ENCODE assay signal across 13 cellular contexts in the genomic region with DNA sequence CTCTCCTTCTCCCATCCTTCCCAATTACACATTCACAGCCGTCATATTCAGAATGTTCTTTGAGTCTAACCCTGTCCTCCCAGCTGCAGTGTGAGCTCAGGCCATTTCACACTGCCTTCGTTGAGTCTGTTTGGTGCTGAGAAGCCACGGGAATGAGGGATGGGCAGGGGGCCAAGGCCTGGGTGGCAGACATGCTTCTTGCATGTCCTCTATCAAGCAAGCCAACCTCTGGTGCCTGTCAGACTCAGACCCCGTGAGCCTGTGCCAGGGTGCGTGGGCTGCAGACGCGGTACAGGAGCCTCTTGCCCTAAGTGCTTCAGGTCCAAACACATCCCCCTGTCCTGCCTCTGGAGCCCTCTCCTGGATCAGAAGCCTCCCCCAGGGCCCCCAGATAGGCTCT. TPM values are rescaled to one million over a fixed set of nuclear protein-coding genes. Genes with fewer than 3 reads are reported as not detected.
DNase-seq lines count a peak whose midpoint lies in the region; ATAC-seq and TF ChIP-seq lines count a peak whose summit lies in the region.
"Had no signal": no experiment of that assay in that cellular context is flagged by ENCODE, and none has a peak within 500 bp of the region (broad histone marks: within the 10 kb centered on the region; RNA-seq: fewer than 3 reads in every experiment).

No MANE protein-coding gene starts in this region.

- H3K27me3 ChIP-seq in heart right ventricle = no peaks in the 10 kb centered on the region
- no peaks in the 10 kb centered on the region for H3K27me3 ChIP-seq in vagina
- H3K27me3 ChIP-seq: esophagus squamous epithelium had no signal

- intact Hi-C loops in heart right ventricle (cut with DNase I) = no loop called here
- intact Hi-C loops in vagina (cut with DNase I) = no loop called here

- 44 to 53% methylated on average over 7 of the region's 7 CpGs for WGBS in heart right ventricle, 2 donors

- H3K9me3 ChIP-seq in heart right ventricle = no peaks in the 10 kb centered on the region
- no peaks in the 10 kb centered on the region for H3K9me3 ChIP-seq in vagina
- H3K9me3 ChIP-seq: esophagus squamous epithelium had no signal

- H3K4me1 ChIP-seq in heart right ventricle = peaks cover 4 to 25% (median 16%) of the 10 kb centered on the region in 9 donors
- peaks cover 13% of the 10 kb centered on the region for H3K4me1 ChIP-seq in vagina

- H3K27ac ChIP-seq in heart right ventricle (peak overlapping the region in 9 of 10 donors; percentile 37 to 79 (median 56)), vagina (no peak overlapping the region)

- TF ChIP-seq POLR2A in vagina (IDR thresholded peaks at IDR 0.05) = no peak

- peak; percentile 40 for DNase-seq in EL
- peak; percentile 51 for DNase-seq in astrocyte of the spinal cord (ENCODE audit: low read depth, low spot score)
- DNase-seq in heart right ventricle = peak; percentile 60 to 74
- peak; percentile 62 for DNase-seq in retinal pigment epithelial cell (ENCODE audit: low read depth)
- DNase-seq in cortex of kidney (lab: John Stamatoyannopoulos, UW) = no peak
- DNase-seq in vagina (ENCODE audit: extremely low spot score in 2 of 2) = no peak
- DNase-seq in GDM1 (lab: John Stamatoyannopoulos, UW) = no peak
- DNase-seq: activated CD8-positive, alpha-beta T cell treated with anti-CD3 and anti-CD28 coated beads, Interleukin-2, amount 10 ng/mL, durations not matched to agents 7 days and 5 days; activated naive CD4-positive, alpha-beta T cell treated with Interleukin-2 at 50 U/mL for 16 hours; esophagus squamous epithelium; GF-D8; NCI-H2171 treated with DMSO at 0.1 percent for 48 hours had no signal

- TF ChIP-seq CTCF in astrocyte of the spinal cord (IDR thresholded peaks at IDR 0.05; ENCODE audit: low read depth, low read length) = no peak
- TF ChIP-seq CTCF in heart right ventricle (IDR thresholded peaks at IDR 0.05) = no peak
- TF ChIP-seq CTCF in retinal pigment epithelial cell (conservative IDR thresholded peaks at IDR 0.05; ENCODE audit: low read depth, low read length) = no peak
- TF ChIP-seq CTCF in vagina (IDR thresholded peaks at IDR 0.05) = no peak

- in situ Hi-C loops in astrocyte of the spinal cord (cut with HindIII; ENCODE audit: low sequenced_read_pairs) = no loop called here

- H3K36me3 ChIP-seq in heart right ventricle (no peaks in the 10 kb centered on the region), vagina (no peaks in the 10 kb centered on the region)
- H3K36me3 ChIP-seq: esophagus squamous epithelium had no signal

- ATAC-seq in heart right ventricle (peak; percentile 49 to 82 (median 72)), GM21723 (IDR thresholded peaks at IDR 0.05; ENCODE audit: unreplicated experiment) (no peak)
- ATAC-seq: activated CD8-positive, alpha-beta T cell treated with anti-CD3 and anti-CD28 coated beads, Interleukin-2, amount 10 ng/mL, durations not matched to agents 7 days and 5 days had no signal

- H3K4me3 ChIP-seq in astrocyte of the spinal cord (ENCODE audit: low read depth, low read length) (no peak overlapping the region), heart right ventricle (no peak overlapping the region), retinal pigment epithelial cell (ENCODE audit: low read length) (no peak overlapping the region), vagina (no peak overlapping the region)
- H3K4me3 ChIP-seq: esophagus squamous epithelium had no signal

RNA-seq across cellular contexts. Expression of a gene that starts 46.6 kb away (rescaled TPM):
- total RNA-seq in heart right ventricle = 10 to 100 TPM; 29.1 to 39.8 (median 37.3) TPM
- polyA plus RNA-seq in heart right ventricle = 10 to 100 TPM; 33.7 to 87.6 TPM
- 18.4 TPM for total RNA-seq in vagina

Comparison
In these comparisons a context has a peak if more than half of its experiments do, and no peak if none do; other contexts are left out.
1. DNase-seq: peak in EL (single experiment), astrocyte of the spinal cord (single experiment), heart right ventricle (2 of 2) and retinal pigment epithelial cell (single experiment); none in cortex of kidney (single experiment), vagina (0 of 2) and GDM1 (single experiment).